Comparison of ENCODE assay signal across 25 cellular contexts in genomic region chr19:33751386-33751770, GRCh38.
"Had no signal": no experiment of that assay in that cellular context is flagged by ENCODE, and none has a peak within 500 bp of the region (broad histone marks: within the 10 kb centered on the region; RNA-seq: fewer than 3 reads in every experiment).

No MANE protein-coding gene starts in this region.

- H3K27ac Mint-ChIP-seq: activated CD8-positive, alpha-beta T cell treated with anti-CD3 and anti-CD28 coated beads for 36 hours; activated naive CD8-positive, alpha-beta T cell; activated T-helper 17 cell treated with anti-CD3 and anti-CD28 coated beads, Interleukin-2, amount 50 U/mL, for 72 hours; effector memory CD8-positive, alpha-beta T cell; WTC11 had no signal

- H3K27me3 ChIP-seq: foreskin keratinocyte had no signal

- H3K4me1 Mint-ChIP-seq: activated T-helper 17 cell treated with anti-CD3 and anti-CD28 coated beads, Interleukin-2, amount 50 U/mL, for 72 hours; WTC11 had no signal

- DNase-seq: activated CD4-positive, alpha-beta T cell treated with anti-CD3 and anti-CD28 coated beads for 48 hours; activated CD4-positive, alpha-beta T cell treated with anti-CD3 and anti-CD28 coated beads, Interleukin-2, amount 50 U/mL, for 1 hour; activated CD4-positive, alpha-beta T cell treated with anti-CD3 and anti-CD28 coated beads, Interleukin-2, amount 50 U/mL, for 48 hours; activated CD8-positive, alpha-beta memory T cell treated with anti-CD3 and anti-CD28 coated beads for 24 hours; activated CD8-positive, alpha-beta T cell treated with anti-CD3 and anti-CD28 coated beads for 36 hours; activated effector memory CD4-positive, alpha-beta T cell treated with Interleukin-2 at 50 U/mL for 16 hours; activated gamma-delta T cell treated with Interleukin-2 at 50 U/mL for 16 hours; activated naive CD4-positive, alpha-beta T cell treated with anti-CD3 and anti-CD28 coated beads, Interleukin-2, amount 50 U/mL, for 16 hours; activated naive CD4-positive, alpha-beta T cell treated with Interleukin-2 at 50 U/mL for 16 hours; activated T-cell treated with anti-CD3 and anti-CD28 coated beads, Interleukin-2, amount 50 U/mL, for 4 hours; amniotic stem cell; cortex of kidney; dermis blood vessel endothelial cell; effector CD4-positive, alpha-beta T cell; effector memory CD8-positive, alpha-beta T cell; erythroblast; foreskin keratinocyte; gastrocnemius medialis; heart right ventricle; T-helper 2 cell had no signal

- H3K36me3 ChIP-seq: esophagus muscularis mucosa, gastrocnemius medialis, heart right ventricle had no signal

- H3K9me3 Mint-ChIP-seq: activated CD8-positive, alpha-beta T cell treated with anti-CD3 and anti-CD28 coated beads for 36 hours; activated T-cell treated with anti-CD3 and anti-CD28 coated beads, Interleukin-2, amount 50 U/mL, for 4 hours; activated T-helper 17 cell treated with anti-CD3 and anti-CD28 coated beads, Interleukin-2, amount 50 U/mL, for 72 hours; effector memory CD8-positive, alpha-beta T cell; WTC11 had no signal

- H3K36me3 Mint-ChIP-seq: activated naive CD8-positive, alpha-beta T cell; WTC11 had no signal

- ATAC-seq: activated CD4-positive, CD25-positive, alpha-beta regulatory T cell treated with anti-CD3 and anti-CD28 coated beads, Interleukin-2, amount 50 U/mL, for 24 hours; activated CD8-positive, alpha-beta T cell treated with anti-CD3 and anti-CD28 coated beads for 36 hours; activated T-cell treated with anti-CD3 and anti-CD28 coated beads, Interleukin-2, amount 50 U/mL, for 4 hours; activated T-helper 17 cell treated with anti-CD3 and anti-CD28 coated beads, Interleukin-2, amount 50 U/mL, for 72 hours; effector memory CD8-positive, alpha-beta T cell; foreskin keratinocyte; gastrocnemius medialis; heart right ventricle; WTC11 had no signal

- H3K4me1 ChIP-seq: esophagus muscularis mucosa, foreskin keratinocyte, heart right ventricle had no signal

- H3K4me3 ChIP-seq: esophagus muscularis mucosa, gastrocnemius medialis, heart right ventricle had no signal

- H3K27me3 Mint-ChIP-seq: activated CD8-positive, alpha-beta T cell treated with anti-CD3 and anti-CD28 coated beads for 36 hours had no signal

- H3K9me3 ChIP-seq: esophagus muscularis mucosa, gastrocnemius medialis, heart right ventricle had no signal

- H3K4me3 Mint-ChIP-seq: activated CD8-positive, alpha-beta T cell treated with anti-CD3 and anti-CD28 coated beads for 36 hours; activated naive CD8-positive, alpha-beta T cell; activated T-cell treated with anti-CD3 and anti-CD28 coated beads, Interleukin-2, amount 50 U/mL, for 4 hours; activated T-helper 17 cell treated with anti-CD3 and anti-CD28 coated beads, Interleukin-2, amount 50 U/mL, for 72 hours; effector memory CD8-positive, alpha-beta T cell; WTC11 had no signal

- H3K27ac ChIP-seq: esophagus muscularis mucosa, foreskin keratinocyte, gastrocnemius medialis, heart right ventricle had no signal
